Comparison of ENCODE assay signal across 10 cellular contexts in genomic region chr2:85854166-85854509, GRCh38. TPM values are rescaled to one million over a fixed set of nuclear protein-coding genes. Genes with fewer than 3 reads are reported as not detected.
DNase-seq lines count a peak whose midpoint lies in the region; ATAC-seq and TF ChIP-seq lines count a peak whose summit lies in the region.
"Had no signal": no experiment of that assay in that cellular context is flagged by ENCODE, and none has a peak within 500 bp of the region (broad histone marks: within the 10 kb centered on the region; RNA-seq: fewer than 3 reads in every experiment).

No MANE protein-coding gene starts in this region.

- H3K4me1 ChIP-seq in effector memory CD4-positive, alpha-beta T cell (ENCODE audit: control insufficient read depth, insufficient read depth, low read length, poor library complexity, severe bottlenecking) = peaks cover 34% of the 10 kb centered on the region
- peaks cover 0 to 23% (median 8%) of the 10 kb centered on the region in 4 donors for H3K4me1 ChIP-seq in tibial nerve

- H3K9me3 ChIP-seq in effector memory CD4-positive, alpha-beta T cell (ENCODE audit: control insufficient read depth, low read length) = no peaks in the 10 kb centered on the region
- no peaks in the 10 kb centered on the region for H3K9me3 ChIP-seq in tibial nerve

- no peaks in the 10 kb centered on the region for H3K27me3 Mint-ChIP-seq in activated T-cell treated with anti-CD3 and anti-CD28 coated beads, Interleukin-2, amount 50 U/mL, for 24 hours

- TF ChIP-seq POLR2A in tibial nerve (IDR thresholded peaks at IDR 0.05) = no peak

- ATAC-seq in HG03520 (IDR thresholded peaks at IDR 0.05; ENCODE audit: unreplicated experiment) (peak; percentile 23), GM19035 (IDR thresholded peaks at IDR 0.05; ENCODE audit: unreplicated experiment) (no peak)

- peaks cover 70% of the 10 kb centered on the region for H3K4me1 Mint-ChIP-seq in activated T-cell treated with anti-CD3 and anti-CD28 coated beads, Interleukin-2, amount 50 U/mL, for 24 hours (ENCODE audit: low read depth)

- peak overlapping the region; percentile 97 for H3K27ac Mint-ChIP-seq in activated T-cell treated with anti-CD3 and anti-CD28 coated beads, Interleukin-2, amount 50 U/mL, for 24 hours

- peak overlapping the region; percentile 85 for H3K27ac ChIP-seq in effector memory CD4-positive, alpha-beta T cell (ENCODE audit: insufficient read depth, low read length, poor library complexity, severe bottlenecking)
- peak overlapping the region in 3 of 4 donors; percentile 76 to 80 (median 79) for H3K27ac ChIP-seq in tibial nerve

- H3K36me3 ChIP-seq in effector memory CD4-positive, alpha-beta T cell (ENCODE audit: control insufficient read depth, insufficient read depth, low read length) = no peaks in the 10 kb centered on the region
- H3K36me3 ChIP-seq in tibial nerve = peaks cover 0 to 84% (median 0%) of the 10 kb centered on the region in 3 donors

- TF ChIP-seq EP300 in tibial nerve (IDR thresholded peaks at IDR 0.05) = no peak

- peaks cover 42% of the 10 kb centered on the region for H3K36me3 Mint-ChIP-seq in activated T-cell treated with anti-CD3 and anti-CD28 coated beads, Interleukin-2, amount 50 U/mL, for 24 hours (ENCODE audit: low read depth)

- no peak for DNase-seq in activated T-cell treated with anti-CD3 and anti-CD28 coated beads, Interleukin-2, amount 50 U/mL, for 24 hours
- DNase-seq in activated T-cell treated with anti-CD3 and anti-CD28 coated beads for 4 hours (no peak), tibial nerve (ENCODE audit: low spot score in 2 of 2) (no peak)
- DNase-seq in effector memory CD4-positive, alpha-beta T cell = no peak
- no peak for DNase-seq in stimulated activated CD4-positive, alpha-beta T cell treated with anti-CD3 and anti-CD28 coated beads, Interleukin-1b, Interleukin-23, amount 100 ng/mL, for 48 hours
- DNase-seq in stimulated activated CD4-positive, alpha-beta T cell treated with anti-CD3 and anti-CD28 coated beads, Interleukin-15, amount 100 ng/mL, for 24 hours = no peak
- DNase-seq: NCI-H187 treated with DMSO at 0.1 percent for 48 hours, trophoblast cell had no signal

- no peak for TF ChIP-seq CTCF in tibial nerve (IDR thresholded peaks at IDR 0.05)

- H3K9me3 Mint-ChIP-seq in activated T-cell treated with anti-CD3 and anti-CD28 coated beads, Interleukin-2, amount 50 U/mL, for 24 hours = peaks cover 10% of the 10 kb centered on the region

- H3K4me3 Mint-ChIP-seq in activated T-cell treated with anti-CD3 and anti-CD28 coated beads, Interleukin-2, amount 50 U/mL, for 24 hours = peak overlapping the region; percentile 71

- peak overlapping the region; percentile 36 for H3K4me3 ChIP-seq in effector memory CD4-positive, alpha-beta T cell (ENCODE audit: insufficient read depth, low read depth, low read length, poor library complexity, severe bottlenecking)
- no peak overlapping the region for H3K4me3 ChIP-seq in tibial nerve

- no peaks in the 10 kb centered on the region for H3K27me3 ChIP-seq in effector memory CD4-positive, alpha-beta T cell (replicated peaks; ENCODE audit: control insufficient read depth, insufficient read depth, low read length, poor library complexity, severe bottlenecking)
- H3K27me3 ChIP-seq in tibial nerve = no peaks in the 10 kb centered on the region

- 87 to 88% methylated on average over 3 of the region's 3 CpGs for WGBS in tibial nerve, 2 donors

RNA-seq across cellular contexts. Expression of gene ST3GAL5, which starts 34.7 kb away (rescaled TPM):
- total RNA-seq in tibial nerve = 10 to 100 TPM; 30.9 to 37.4 (median 32.9) TPM
